In genomic region chr1:42957880-42958487, GRCh38 we compare ENCODE assay signal across 7 cellular contexts.
DNase-seq lines count a peak whose midpoint lies in the region; ATAC-seq and TF ChIP-seq lines count a peak whose summit lies in the region.

No MANE protein-coding gene starts in this region.

- peak overlapping the region; percentile 82 for H3K4me2 ChIP-seq in MM.1S (ENCODE audit: low read depth, low read length)

- H2AFZ ChIP-seq in MM.1S (ENCODE audit: low read length) = peak overlapping the region; percentile 65

- H3K4me1 ChIP-seq in HEK293 (ENCODE audit: control insufficient read depth, insufficient read depth, low read length) = peaks cover 10% of the 10 kb centered on the region; the same call in 1 of the 2 replicates
- 0 out of 2 replicates have a peak, but pooled peaks cover 7% of the 10 kb centered on the region for H3K4me1 ChIP-seq in MM.1S (ENCODE audit: low read length)

- H3K27ac ChIP-seq in HEK293 (ENCODE audit: extremely low read depth, low read depth, low read length) = peak overlapping the region; percentile 82
- H3K27ac ChIP-seq in MM.1S (ENCODE audit: low read length) = peak overlapping the region; percentile 51; the same call in 1 of the 2 replicates

- CTCF ChIA-PET in HEK293 (lab: Yijun Ruan, JAX) = no interaction called here

- no peaks in the 10 kb centered on the region for H3K9me3 ChIP-seq in HEK293 (ENCODE audit: control insufficient read depth, insufficient read depth, low read depth, low read length)
- no peaks in the 10 kb centered on the region for H3K9me3 ChIP-seq in MM.1S (replicated peaks; ENCODE audit: insufficient read depth, low read length)

- TF ChIP-seq CTCF in HEK293 (tag by site-specific recombination; IDR thresholded peaks at IDR 0.05) (no peak), MM.1S (IDR thresholded peaks at IDR 0.05; ENCODE audit: low read length) (no peak), WI38 (IDR thresholded peaks at IDR 0.05; ENCODE audit: low read depth, low read length) (no peak), cardiac fibroblast (IDR thresholded peaks at IDR 0.05; ENCODE audit: low read depth, low read length) (no peak)

- H3K4me3 ChIP-seq in HEK293 (ENCODE audit: low read depth, low read length) (peak overlapping the region; percentile 77), MM.1S (ENCODE audit: low read length) (peak overlapping the region; percentile 75), WI38 (ENCODE audit: low read depth, low read length) (peak overlapping the region; percentile 78), cardiac fibroblast (replicated peaks in 1 of 2; ENCODE audit: low read depth in 2 of 2, low read length in 2 of 2) (peak overlapping the region; percentile 79 to 88)

- POLR2A ChIA-PET in HEK293 (lab: Yijun Ruan, JAX) = interaction anchor here (1.8 kb wide), 1 partner anchor 10 kb away, joined by 4 read pairs; no protein-coding TSS in a partner anchor

- H3K79me2 ChIP-seq in MM.1S (ENCODE audit: low read length) = peaks cover 48% of the 10 kb centered on the region

- ATAC-seq in GM18498 (IDR thresholded peaks at IDR 0.05; ENCODE audit: unreplicated experiment) = peak; percentile 60

- H4K20me1 ChIP-seq in MM.1S (ENCODE audit: insufficient read depth, low read length) = no peaks in the 10 kb centered on the region

- H3F3A ChIP-seq in MM.1S (ENCODE audit: insufficient read depth, low read length) = 0 out of 2 replicates have a peak, but pooled peaks cover 5% of the 10 kb centered on the region

- DNase-seq in MM.1S (peak; percentile 73), cardiac fibroblast (ENCODE audit: low read depth in 2 of 2) (peak; percentile 52 to 64), kidney glomerular epithelial cell (lab: John Stamatoyannopoulos, UW) (peak; percentile 16)
- DNase-seq in stimulated activated CD4-positive, alpha-beta T cell treated with anti-CD3 and anti-CD28 coated beads, Interleukin-15, amount 100 ng/mL, for 48 hours (ENCODE audit: low read depth in 2 of 2) = peak; percentile 50 to 60

- peaks cover 4 to 24% of the 10 kb centered on the region in 2 experiments; a peak in 1 of 3 replicates for H3K36me3 ChIP-seq in HEK293 (ENCODE audit: control insufficient read depth in 2 of 2, insufficient read depth in 1 of 2, low read length in 2 of 2)
- no peaks in the 10 kb centered on the region for H3K36me3 ChIP-seq in MM.1S (replicated peaks; ENCODE audit: insufficient read depth, low read length)

- H3K9ac ChIP-seq in MM.1S (ENCODE audit: low read length) = peak overlapping the region; percentile 68

- H3K27me3 ChIP-seq in MM.1S (replicated peaks; ENCODE audit: insufficient read depth, low read length) = 0 out of 2 replicates have a peak, but pooled peaks cover 3% of the 10 kb centered on the region

- H3K9me2 ChIP-seq in MM.1S (replicated peaks; ENCODE audit: insufficient read depth, low read length) = no peaks in the 10 kb centered on the region

TF ChIP-seq in HEK293, 187 proteins besides CTCF, POLR2A, EP300 and RAD21 (continues in another document):
- TF ChIP-seq ZNF692 (tag by site-specific recombination; IDR thresholded peaks at IDR 0.05) (0 out of 2 replicates have a peak, but pooled peaks have one; percentile 39), MEIS1 (CRISPR knock-in tag; IDR thresholded peaks at IDR 0.05; ENCODE audit: borderline replicate concordance) (no peak), GLIS2 (tag by site-specific recombination; IDR thresholded peaks at IDR 0.05) (peak; percentile 94), ZBTB48 (tag by site-specific recombination; IDR thresholded peaks at IDR 0.05) (peak; percentile 37; the same call in 1 of the 2 replicates), ZNF155 (tag by site-specific recombination; IDR thresholded peaks at IDR 0.05) (no peak), KLF9 (tag by site-specific recombination; IDR thresholded peaks at IDR 0.05; ENCODE audit: low read depth) (peak; percentile 46; the same call in 1 of the 2 replicates), ZNF600 (tag by site-specific recombination; IDR thresholded peaks at IDR 0.05) (0 out of 2 replicates have a peak, but pooled peaks have one; percentile 46), ZNF596 (tag by site-specific recombination; IDR thresholded peaks at IDR 0.05) (0 out of 2 replicates have a peak, but pooled peaks have one; percentile 11), KLF8 (tag by site-specific recombination; IDR thresholded peaks at IDR 0.05) (peak; percentile 57; the same call in 1 of the 2 replicates), WT1 (tag by site-specific recombination; IDR thresholded peaks at IDR 0.05) (no peak), ZXDB (tag by site-specific recombination; IDR thresholded peaks at IDR 0.05) (peak; percentile 35; the same call in 1 of the 2 replicates), ZNF501 (tag by site-specific recombination; IDR thresholded peaks at IDR 0.05) (peak; percentile 21; the same call in 1 of the 2 replicates), PATZ1 (tag by site-specific recombination; IDR thresholded peaks at IDR 0.05) (peak; percentile 78), ZBTB10 (tag by site-specific recombination; IDR thresholded peaks at IDR 0.05) (0 out of 2 replicates have a peak, but pooled peaks have one; percentile 51), GLIS1 (tag by site-specific recombination; IDR thresholded peaks at IDR 0.05) (peak; percentile 80)

Comparison
In these comparisons a context has a peak if more than half of its experiments do, and no peak if none do; other contexts are left out.
1. Peak in every context shown above with its lines: DNase-seq, ATAC-seq, H3K4me3 ChIP-seq and H3K27ac ChIP-seq.
2. DNase-seq: peak in every context shown above with its lines; median percentile 73 in MM.1S; 58 in cardiac fibroblast; 55 in stimulated activated CD4-positive, alpha-beta T cell treated with anti-CD3 and anti-CD28 coated beads, Interleukin-15, amount 100 ng/mL, for 48 hours; 16 in kidney glomerular epithelial cell.